Comparison of ENCODE assay signal across 19 cellular contexts in genomic region chr4:116539744-116540143, GRCh38.
DNase-seq lines count a peak whose midpoint lies in the region; ATAC-seq, FAIRE-seq and TF ChIP-seq lines count a peak whose summit lies in the region.
"Had no signal": no experiment of that assay in that cellular context is flagged by ENCODE, and none has a peak within 500 bp of the region (broad histone marks: within the 10 kb centered on the region; RNA-seq: fewer than 3 reads in every experiment).

No MANE protein-coding gene starts in this region.

- H3K27me3 ChIP-seq in K562 (ENCODE audit: control insufficient read depth in 2 of 2, insufficient read depth in 2 of 2, low read length in 2 of 2) (no peaks in the 10 kb centered on the region), SJCRH30 (no peaks in the 10 kb centered on the region), psoas muscle (ENCODE audit: insufficient read depth in 3 of 3, low read length in 2 of 3) (no peaks in the 10 kb centered on the region)
- H3K27me3 ChIP-seq: BLaER1 had no signal

- CTCF ChIA-PET in K562 (lab: Yijun Ruan, JAX; ENCODE audit: low intra/inter-chr PET ratio), result no interaction called here

- TF ChIP-seq EP300 in K562 (IDR thresholded peaks at IDR 0.05; ENCODE audit: low read length), result no peak

- H3K9ac ChIP-seq in K562 (ENCODE audit: insufficient read depth in 1 of 2, low read depth in 2 of 2, low read length in 2 of 2), result no peak overlapping the region
- H3K9ac ChIP-seq: BLaER1 had no signal

- H3K4me1 ChIP-seq in K562 (replicated peaks in 1 of 2; ENCODE audit: control insufficient read depth in 2 of 2, insufficient read depth in 2 of 2, low read length in 2 of 2) (no peaks in the 10 kb centered on the region), SJCRH30 (no peaks in the 10 kb centered on the region), psoas muscle (no peaks in the 10 kb centered on the region)
- H3K4me1 ChIP-seq: BLaER1 had no signal

- intact Hi-C loops in K562 (cut with micrococcal nuclease), result no loop called here
- intact Hi-C loops in psoas muscle (cut with DNase I), result no loop called here

- 0% methylated on average over 3 of the region's 3 CpGs for WGBS in K562 (ENCODE audit: insufficient coverage, low coverage, missing lambda C conversion rate)
- 82 to 93% (median 88%) methylated on average over 3 of the region's 3 CpGs for WGBS in psoas muscle, 3 donors

- FAIRE-seq in K562 (lab: Jason Lieb, UNC), result no peak
- FAIRE-seq: GM12892, GM18507 had no signal

- no peak overlapping the region for H3K4me3 ChIP-seq in K562
- no peak overlapping the region for H3K4me3 ChIP-seq in SJCRH30
- no peak overlapping the region for H3K4me3 ChIP-seq in psoas muscle
- H3K4me3 ChIP-seq: BLaER1 had no signal

- no peaks in the 10 kb centered on the region for H3K27me3 Mint-ChIP-seq in osteocyte (ENCODE audit: unreplicated experiment)
- H3K27me3 Mint-ChIP-seq: CD4-positive, alpha-beta memory T cell had no signal

- no peak for ATAC-seq in K562
- ATAC-seq in psoas muscle, result no peak

- no peak overlapping the region for H3K4me2 ChIP-seq in K562 (ENCODE audit: insufficient read depth, low read length)
- H3K4me2 ChIP-seq: BLaER1 had no signal

- H3K27ac ChIP-seq in K562 (ENCODE audit: extremely low read depth, low read depth, low read length), result no peak overlapping the region
- H3K27ac ChIP-seq in SJCRH30, result no peak overlapping the region
- H3K27ac ChIP-seq in psoas muscle, result no peak overlapping the region
- H3K27ac ChIP-seq: BLaER1 had no signal

- no peak overlapping the region for H3K27ac Mint-ChIP-seq in osteocyte (ENCODE audit: unreplicated experiment)
- H3K27ac Mint-ChIP-seq: CD14-positive monocyte; CD4-positive, alpha-beta memory T cell had no signal

- no TSS peak for BruUV-seq in K562 (replicated peaks; lab: Mats Ljungman, UMichigan)

- TF ChIP-seq CTCF in K562 (IDR thresholded peaks at IDR 0.05 in 2 of 3, conservative IDR thresholded peaks at IDR 0.05 in 1 of 3; ENCODE audit: insufficient read depth in 2 of 3, low read depth in 1 of 3, low read length in 3 of 3), result no peak
- no peak for TF ChIP-seq CTCF in psoas muscle (IDR thresholded peaks at IDR 0.05)
- no peak for TF ChIP-seq CTCF in osteocyte (IDR thresholded peaks at IDR 0.05)

- no peaks in the 10 kb centered on the region for H3K79me2 ChIP-seq in K562 (ENCODE audit: control insufficient read depth, insufficient read depth, low read length)

- POLR2A ChIA-PET in K562 (lab: Yijun Ruan, JAX), result no interaction called here

- no peak for TF ChIP-seq RAD21 in K562 (CRISPR knock-in tag; conservative IDR thresholded peaks at IDR 0.05 in 1 of 2, IDR thresholded peaks at IDR 0.05 in 1 of 2)

- H3K36me3 ChIP-seq in K562 (ENCODE audit: control insufficient read depth, insufficient read depth, low read length), result no peaks in the 10 kb centered on the region
- H3K36me3 ChIP-seq in SJCRH30, result no peaks in the 10 kb centered on the region
- H3K36me3 ChIP-seq in psoas muscle (ENCODE audit: insufficient read depth in 1 of 2, low read depth in 1 of 2), result no peaks in the 10 kb centered on the region
- H3K36me3 ChIP-seq: BLaER1 had no signal

- H3K4me1 Mint-ChIP-seq in osteocyte (ENCODE audit: unreplicated experiment), result no peaks in the 10 kb centered on the region
- H3K4me1 Mint-ChIP-seq: CD14-positive monocyte; CD4-positive, alpha-beta memory T cell had no signal

- DNase-seq in SIG-M5 treated with dmso at 0.1 percent for 504 hours (lab: John Stamatoyannopoulos, UW; ENCODE audit: unreplicated experiment) (peak; percentile 3), SIG-M5 (lab: John Stamatoyannopoulos, UW) (no peak), MV-4-11 (lab: John Stamatoyannopoulos, UW) (peak; percentile 39), OCI-M1 (lab: John Stamatoyannopoulos, UW) (peak; percentile 21), K562 (ENCODE audit: extremely low read depth in 1 of 4, low spot score in 3 of 4) (no peak), SJCRH30 (no peak), psoas muscle (no peak), osteocyte (ENCODE audit: extremely low spot score, unreplicated experiment) (no peak)
- DNase-seq: 8988T; Calu3; CD4-positive, alpha-beta memory T cell; DMS79 treated with DMSO at 0.1 percent for 48 hours; GF-D8; GOT3; H7 had no signal

- H3K9me1 ChIP-seq in K562 (ENCODE audit: control insufficient read depth, insufficient read depth, low read length), result no peaks in the 10 kb centered on the region

- H3K9me3 ChIP-seq in K562 (replicated peaks; ENCODE audit: control insufficient read depth, insufficient read depth, low read depth, low read length) (no peaks in the 10 kb centered on the region), SJCRH30 (replicated peaks) (no peaks in the 10 kb centered on the region), psoas muscle (no peaks in the 10 kb centered on the region)
- H3K9me3 ChIP-seq: BLaER1 had no signal

- TF ChIP-seq POLR2A in K562 (conservative IDR thresholded peaks at IDR 0.05), result no peak

- H4K20me1 ChIP-seq in K562 (replicated peaks; ENCODE audit: control insufficient read depth, insufficient read depth, low read length), result no peaks in the 10 kb centered on the region
- H4K20me1 ChIP-seq: BLaER1 had no signal

- no peaks in the 10 kb centered on the region for H3K9me3 Mint-ChIP-seq in osteocyte (ENCODE audit: unreplicated experiment)

- H2AFZ ChIP-seq in K562 (ENCODE audit: low read depth, low read length), result no peak overlapping the region

- H3K4me3 Mint-ChIP-seq in osteocyte (ENCODE audit: unreplicated experiment), result no peak overlapping the region
- H3K4me3 Mint-ChIP-seq: CD14-positive monocyte; CD4-positive, alpha-beta memory T cell had no signal

- H3K36me3 Mint-ChIP-seq in osteocyte (ENCODE audit: unreplicated experiment), result no peaks in the 10 kb centered on the region
- H3K36me3 Mint-ChIP-seq: CD14-positive monocyte; CD4-positive, alpha-beta memory T cell had no signal

- in situ Hi-C loops in K562 (cut with MboI), result no loop called here

TF ChIP-seq in K562, 482 proteins besides CTCF, POLR2A, EP300 and RAD21:
- TF ChIP-seq TBP (optimal IDR thresholded peaks at IDR 0.05; ENCODE audit: low read depth, low read length) (no peak), PTBP1 (IDR thresholded peaks at IDR 0.05; ENCODE audit: low read depth, low read length) (no peak), TRIM28 (IDR thresholded peaks at IDR 0.05) (no peak), SIX5 (IDR thresholded peaks at IDR 0.05; ENCODE audit: borderline replicate concordance in 1 of 2, insufficient read depth in 1 of 2, low read depth in 1 of 2, low read length in 2 of 2) (no peak), SPI1 (IDR thresholded peaks at IDR 0.05; ENCODE audit: borderline replicate concordance, low read depth, low read length) (0 out of 2 replicates have a peak, but pooled peaks have one; percentile 21), ARHGAP35 (IDR thresholded peaks at IDR 0.05; ENCODE audit: partially characterized antibody) (no peak)

Comparison
In these comparisons a context has a peak if more than half of its experiments do, and no peak if none do; other contexts are left out.
1. DNase-seq: peak in SIG-M5 treated with dmso at 0.1 percent for 504 hours (single experiment), MV-4-11 (single experiment) and OCI-M1 (single experiment); none in SIG-M5 (single experiment), K562 (0 of 4), SJCRH30 (0 of 2), psoas muscle (0 of 2) and osteocyte (single experiment).